1 cellular context compared by ENCODE assay signal in genomic region chr7:94908204-94909022, GRCh38.
A peak's percentile ranks its signal among the peaks of the same experiment; 100 is the strongest.
TF ChIP-seq lines count a peak whose summit lies in the region.

No MANE protein-coding gene starts in this region.

TF ChIP-seq in HepG2, 621 proteins besides CTCF, POLR2A, EP300 and RAD21 (continued from another document):
- TF ChIP-seq UBTF (CRISPR knock-in tag; IDR thresholded peaks at IDR 0.05) = 0 out of 2 replicates have a peak, but pooled peaks have one; percentile 19
